ENCODE assay signal across 18 cellular contexts in genomic region chr6:6975395-6976111, GRCh38.
DNase-seq lines count a peak whose midpoint lies in the region; ATAC-seq and TF ChIP-seq lines count a peak whose summit lies in the region.
"Had no signal": no experiment of that assay in that cellular context is flagged by ENCODE, and none has a peak within 500 bp of the region (broad histone marks: within the 10 kb centered on the region; RNA-seq: fewer than 3 reads in every experiment).

No MANE protein-coding gene starts in this region.

- no peak overlapping the region for H3K4me3 ChIP-seq in left ventricle myocardium inferior
- no peak overlapping the region for H3K4me3 ChIP-seq in naive thymus-derived CD4-positive, alpha-beta T cell (ENCODE audit: low read length)
- H3K4me3 ChIP-seq: spleen, tibial nerve had no signal

- H3K9me3 ChIP-seq in left ventricle myocardium inferior (replicated peaks), result no peaks in the 10 kb centered on the region
- no peaks in the 10 kb centered on the region for H3K9me3 ChIP-seq in naive thymus-derived CD4-positive, alpha-beta T cell (ENCODE audit: control insufficient read depth in 2 of 3, low read length in 3 of 3)
- H3K9me3 ChIP-seq: spleen, tibial nerve had no signal

- no peak overlapping the region for H3K4me3 Mint-ChIP-seq in naive thymus-derived CD4-positive, alpha-beta T cell
- H3K4me3 Mint-ChIP-seq: activated CD8-positive, alpha-beta T cell treated with anti-CD3 and anti-CD28 coated beads for 36 hours; activated naive CD8-positive, alpha-beta T cell treated with anti-CD3 and anti-CD28 coated beads for 36 hours; brain; H9 had no signal

- no peak for ATAC-seq in GM18907 (IDR thresholded peaks at IDR 0.05; ENCODE audit: unreplicated experiment)
- ATAC-seq in naive thymus-derived CD4-positive, alpha-beta T cell, result no peak
- ATAC-seq: activated CD8-positive, alpha-beta T cell treated with anti-CD3 and anti-CD28 coated beads for 36 hours had no signal

- H3K4me1 ChIP-seq in left ventricle myocardium inferior, result peaks cover 20% of the 10 kb centered on the region
- no peaks in the 10 kb centered on the region for H3K4me1 ChIP-seq in naive thymus-derived CD4-positive, alpha-beta T cell (ENCODE audit: control insufficient read depth in 2 of 2, insufficient read depth in 2 of 2, low read length in 2 of 2)
- H3K4me1 ChIP-seq: parathyroid adenoma, tibial nerve had no signal

- CTCF ChIA-PET in naive thymus-derived CD4-positive, alpha-beta T cell (lab: Charles Lee), result no interaction called here

- POLR2A ChIA-PET in naive thymus-derived CD4-positive, alpha-beta T cell (lab: Charles Lee), result no interaction called here

- no peak overlapping the region for H3K27ac Mint-ChIP-seq in naive thymus-derived CD4-positive, alpha-beta T cell
- H3K27ac Mint-ChIP-seq: activated CD8-positive, alpha-beta T cell treated with anti-CD3 and anti-CD28 coated beads for 36 hours; activated naive CD8-positive, alpha-beta T cell treated with anti-CD3 and anti-CD28 coated beads for 36 hours; H9 had no signal

- H3K36me3 ChIP-seq in left ventricle myocardium inferior, result no peaks in the 10 kb centered on the region
- no peaks in the 10 kb centered on the region for H3K36me3 ChIP-seq in naive thymus-derived CD4-positive, alpha-beta T cell (ENCODE audit: control insufficient read depth in 2 of 3, insufficient read depth in 3 of 3, low read length in 3 of 3)
- H3K36me3 ChIP-seq: spleen, tibial nerve had no signal

- peaks cover 0 to 14% (median 0%) of the 10 kb centered on the region in 5 donors for H3K27me3 Mint-ChIP-seq in naive thymus-derived CD4-positive, alpha-beta T cell
- H3K27me3 Mint-ChIP-seq: activated CD8-positive, alpha-beta T cell treated with anti-CD3 and anti-CD28 coated beads for 36 hours; activated naive CD8-positive, alpha-beta T cell treated with anti-CD3 and anti-CD28 coated beads for 36 hours had no signal

- no peak for TF ChIP-seq CTCF in left ventricle myocardium inferior (IDR thresholded peaks at IDR 0.05; ENCODE audit: borderline replicate concordance)

- H3K27me3 ChIP-seq in left ventricle myocardium inferior (ENCODE audit: low read depth), result no peaks in the 10 kb centered on the region
- no peaks in the 10 kb centered on the region for H3K27me3 ChIP-seq in naive thymus-derived CD4-positive, alpha-beta T cell (ENCODE audit: control insufficient read depth in 2 of 2, insufficient read depth in 2 of 2, low read length in 2 of 2)
- H3K27me3 ChIP-seq: spleen, tibial nerve had no signal

- H3K27ac ChIP-seq in left ventricle myocardium inferior (replicated peaks), result peak overlapping the region; percentile 88
- no peak overlapping the region for H3K27ac ChIP-seq in naive thymus-derived CD4-positive, alpha-beta T cell (ENCODE audit: low read depth, low read length)
- H3K27ac ChIP-seq: C4-2B, parathyroid adenoma, tibial nerve had no signal

- H3K36me3 Mint-ChIP-seq in naive thymus-derived CD4-positive, alpha-beta T cell, result no peaks in the 10 kb centered on the region
- H3K36me3 Mint-ChIP-seq: activated naive CD8-positive, alpha-beta T cell treated with anti-CD3 and anti-CD28 coated beads for 36 hours; brain had no signal

- intact Hi-C loops in left ventricle myocardium inferior (cut with micrococcal nuclease), result no loop called here
- intact Hi-C loops in naive thymus-derived CD4-positive, alpha-beta T cell (cut with micrococcal nuclease), result no loop called here

- peaks cover 0 to 2% (median 0%) of the 10 kb centered on the region in 7 donors for H3K4me1 Mint-ChIP-seq in naive thymus-derived CD4-positive, alpha-beta T cell
- H3K4me1 Mint-ChIP-seq: brain had no signal

- DNase-seq in NCI-H345 (lab: John Stamatoyannopoulos, UW) (peak; percentile 11), NCI-H345 treated with DMSO at 0.1 percent for 48 hours (lab: John Stamatoyannopoulos, UW; ENCODE audit: unreplicated experiment) (no peak), SHP77 (lab: John Stamatoyannopoulos, UW) (peak; percentile 21 to 42), left ventricle myocardium inferior (peak; percentile 45), H4 (ENCODE audit: low spot score) (no peak)
- DNase-seq in effector CD8-positive, alpha-beta T cell (lab: John Stamatoyannopoulos, UW), result no peak
- no peak for DNase-seq in naive thymus-derived CD4-positive, alpha-beta T cell
- DNase-seq: activated CD8-positive, alpha-beta T cell treated with anti-CD3 and anti-CD28 coated beads for 36 hours; activated naive CD8-positive, alpha-beta T cell treated with anti-CD3 and anti-CD28 coated beads for 36 hours; DND-41; H9; NCI-H187 treated with DMSO at 0.1 percent for 48 hours; spleen had no signal

- no peaks in the 10 kb centered on the region for H3K9me3 Mint-ChIP-seq in naive thymus-derived CD4-positive, alpha-beta T cell
- H3K9me3 Mint-ChIP-seq: activated CD8-positive, alpha-beta T cell treated with anti-CD3 and anti-CD28 coated beads for 36 hours; activated naive CD8-positive, alpha-beta T cell treated with anti-CD3 and anti-CD28 coated beads for 36 hours; H9 had no signal

Comparison
In these comparisons a context has a peak if more than half of its experiments do, and no peak if none do; other contexts are left out.
1. DNase-seq: peak in NCI-H345 (single experiment), SHP77 (2 of 2) and left ventricle myocardium inferior (single experiment); none in NCI-H345 treated with DMSO at 0.1 percent for 48 hours (single experiment), effector CD8-positive, alpha-beta T cell (single experiment), H4 (single experiment) and naive thymus-derived CD4-positive, alpha-beta T cell (0 of 9).